Comparison of ENCODE assay signal across 8 cellular contexts in genomic region chr1:236795035-236795756, GRCh38. TPM values are rescaled to one million over a fixed set of nuclear protein-coding genes. Genes with fewer than 3 reads are reported as not detected.
DNase-seq lines count a peak whose midpoint lies in the region; ATAC-seq and TF ChIP-seq lines count a peak whose summit lies in the region.

MTR (plus strand) TSS chr1:236795292; CDS start chr1:236795704, 412 bp downstream.

- H3K27ac Mint-ChIP-seq in T-helper 1 cell treated with Interleukin-12 subunit alpha and Interleukin-12 subunit beta and Interleukin-4 antibody, amounts not matched to agents 30 μg/mL and 1 μg/mL, for 36 hours: peak within 1 kb of the TSS; percentile 99

- H3K9me3 Mint-ChIP-seq in T-helper 1 cell treated with Interleukin-12 subunit alpha and Interleukin-12 subunit beta and Interleukin-4 antibody, amounts not matched to agents 30 μg/mL and 1 μg/mL, for 36 hours: no peaks in the 10 kb centered on the region

- peaks cover 11% of the 10 kb centered on the region for H3K4me1 ChIP-seq in upper lobe of right lung

- DNase-seq in GM13977 (ENCODE audit: low spot score) (peak; percentile 98), NCI-H1694 (lab: John Stamatoyannopoulos, UW) (peak; percentile 99), amygdala (lab: John Stamatoyannopoulos, UW) (peak; percentile 82 to 99 (median 96)), left cardiac atrium (peak; percentile 99), posterior vena cava (ENCODE audit: low spot score) (peak; percentile 99), upper lobe of right lung (peak; percentile 98)

- H3K4me3 Mint-ChIP-seq in T-helper 1 cell treated with Interleukin-12 subunit alpha and Interleukin-12 subunit beta and Interleukin-4 antibody, amounts not matched to agents 30 μg/mL and 1 μg/mL, for 36 hours: peak within 1 kb of the TSS; percentile 93

- H3K4me3 ChIP-seq in upper lobe of right lung: peak within 1 kb of the TSS; percentile 93

- H3K36me3 Mint-ChIP-seq in T-helper 1 cell treated with Interleukin-12 subunit alpha and Interleukin-12 subunit beta and Interleukin-4 antibody, amounts not matched to agents 30 μg/mL and 1 μg/mL, for 36 hours (ENCODE audit: low read depth): peaks cover 3% of the 10 kb centered on the region

- intact Hi-C loops in left cardiac atrium (cut with DNase I) (no loop called here), posterior vena cava (cut with DNase I) (loop anchor here (10.0 kb wide), 2 partner anchors 50 to 190 kb away; partner anchors contain the start of gene HEATR1 (in 1 of the 2)), upper lobe of right lung (cut with DNase I) (no loop called here)

- TF ChIP-seq CTCF in GM13977 (IDR thresholded peaks at IDR 0.05; ENCODE audit: extremely low read depth, insufficient read depth, missing control alignments): no peak
- no peak for TF ChIP-seq CTCF in upper lobe of right lung (IDR thresholded peaks at IDR 0.05)

- H3K27ac ChIP-seq in upper lobe of right lung: peak within 1 kb of the TSS; percentile 94

- H3K4me1 Mint-ChIP-seq in T-helper 1 cell treated with Interleukin-12 subunit alpha and Interleukin-12 subunit beta and Interleukin-4 antibody, amounts not matched to agents 30 μg/mL and 1 μg/mL, for 36 hours (ENCODE audit: low read depth): peaks cover 23% of the 10 kb centered on the region

- in situ Hi-C loops in GM13977 (cut with MboI; ENCODE audit: low pct_unique_long_range_greater_than_20kb, low sequenced_read_pairs, unreplicated experiment): no loop called here

- ATAC-seq in HG02884 (IDR thresholded peaks at IDR 0.05; ENCODE audit: unreplicated experiment) (peak; percentile 97), left cardiac atrium (peak; percentile 99 to 100), upper lobe of right lung (peak; percentile 99)

- H3K36me3 ChIP-seq in upper lobe of right lung: no peaks in the 10 kb centered on the region

- H3K27me3 ChIP-seq in upper lobe of right lung: no peaks in the 10 kb centered on the region

- H3K9me3 ChIP-seq in upper lobe of right lung: no peaks in the 10 kb centered on the region

- peaks cover 6% of the 10 kb centered on the region for H3K27me3 Mint-ChIP-seq in T-helper 1 cell treated with Interleukin-12 subunit alpha and Interleukin-12 subunit beta and Interleukin-4 antibody, amounts not matched to agents 30 μg/mL and 1 μg/mL, for 36 hours (ENCODE audit: low read depth)

RNA-seq across cellular contexts. Expression of gene MTR, which starts in this region (rescaled TPM):
- total RNA-seq in left cardiac atrium (10 to 100 TPM; 33.4 to 44.7 TPM), posterior vena cava (10 to 100 TPM; 44.2 to 47.6 TPM), upper lobe of right lung (37.9 TPM)

Comparison
In these comparisons a context has a peak if more than half of its experiments do, and no peak if none do; other contexts are left out.
1. Peak in every context shown above with its lines: DNase-seq, ATAC-seq, H3K4me3 ChIP-seq and H3K27ac ChIP-seq.
2. intact Hi-C loops: an anchor here in posterior vena cava (10.0 kb wide); none called in left cardiac atrium and upper lobe of right lung.